ENCODE assay signal across 13 cellular contexts in the genomic region with DNA sequence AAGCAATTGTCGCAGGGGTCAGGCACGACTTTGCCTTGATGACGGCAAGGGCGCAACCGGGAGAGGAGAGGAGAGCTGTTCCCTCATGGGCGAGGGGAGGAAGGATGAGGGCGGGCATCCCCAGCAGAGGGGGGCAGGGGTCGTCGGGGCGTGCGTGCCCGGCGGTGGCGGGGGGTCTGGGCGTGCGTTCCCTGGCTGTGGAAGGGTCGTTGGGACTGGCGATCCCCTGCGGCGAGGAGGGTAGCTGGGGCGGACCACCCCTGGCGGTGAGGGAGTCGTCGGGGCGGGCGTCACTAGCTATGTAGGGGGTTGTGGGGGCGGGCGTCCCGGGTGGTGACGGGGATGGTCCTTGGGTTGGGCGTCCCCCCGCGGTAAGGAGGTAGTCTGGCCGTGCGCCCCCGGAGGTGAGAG. TPM values are rescaled to one million over a fixed set of nuclear protein-coding genes. Genes with fewer than 3 reads are reported as not detected.
DNase-seq lines count a peak whose midpoint lies in the region; ATAC-seq and TF ChIP-seq lines count a peak whose summit lies in the region.
"Had no signal": no experiment of that assay in that cellular context is flagged by ENCODE, and none has a peak within 500 bp of the region (broad histone marks: within the 10 kb centered on the region; RNA-seq: fewer than 3 reads in every experiment).

No MANE protein-coding gene starts in this region.

- peak overlapping the region; percentile 44 for H3K4me3 Mint-ChIP-seq in endodermal cell

- H3K4me1 ChIP-seq in NT2/D1 (ENCODE audit: insufficient read depth, insufficient read length) = peaks cover 50% of the 10 kb centered on the region
- H3K4me1 ChIP-seq in endodermal cell (ENCODE audit: control insufficient read depth, insufficient read depth, low read length) = no peaks in the 10 kb centered on the region
- peaks cover 10 to 31% of the 10 kb centered on the region in 2 donors for H3K4me1 ChIP-seq in gastrocnemius medialis
- peaks cover 23 to 43% of the 10 kb centered on the region in 2 donors for H3K4me1 ChIP-seq in left lung

- H3K27ac ChIP-seq in endodermal cell (ENCODE audit: low read depth, low read length) (no peak overlapping the region), gastrocnemius medialis (no peak overlapping the region), left lung (no peak overlapping the region)
- H3K27ac ChIP-seq: 22Rv1 had no signal

- peaks cover 6% of the 10 kb centered on the region for H3K4me1 Mint-ChIP-seq in endodermal cell

- no peaks in the 10 kb centered on the region for H3K36me3 ChIP-seq in NT2/D1 (ENCODE audit: insufficient read depth, insufficient read length, low read length)
- H3K36me3 ChIP-seq in endodermal cell (ENCODE audit: control insufficient read depth, insufficient read depth, low read length) = no peaks in the 10 kb centered on the region
- no peaks in the 10 kb centered on the region for H3K36me3 ChIP-seq in gastrocnemius medialis
- no peaks in the 10 kb centered on the region for H3K36me3 ChIP-seq in left lung

- H3K27me3 Mint-ChIP-seq in endodermal cell (ENCODE audit: insufficient read depth) = peaks cover 99% of the 10 kb centered on the region

- intact Hi-C loops in gastrocnemius medialis (cut with DNase I; ENCODE audit: low total_unique reads) (no loop called here), left lung (cut with DNase I) (no loop called here)

- H3K9me3 ChIP-seq in NT2/D1 (ENCODE audit: insufficient read depth, low read length) (no peaks in the 10 kb centered on the region), endodermal cell (ENCODE audit: control insufficient read depth, low read length) (no peaks in the 10 kb centered on the region), gastrocnemius medialis (no peaks in the 10 kb centered on the region), left lung (no peaks in the 10 kb centered on the region)

- DNase-seq in DMS53 (lab: John Stamatoyannopoulos, UW) = peak; percentile 37
- no peak for DNase-seq in DMS53 treated with DMSO at 0.1 percent for 48 hours (lab: John Stamatoyannopoulos, UW; ENCODE audit: unreplicated experiment)
- DNase-seq in NT2/D1 (ENCODE audit: low read depth, low spot score) = no peak
- DNase-seq in endodermal cell = no peak
- DNase-seq in gastrocnemius medialis = no peak
- no peak for DNase-seq in left lobe of liver (ENCODE audit: low spot score)
- no peak for DNase-seq in DMS114 treated with DMSO at 0.1 percent for 48 hours (lab: John Stamatoyannopoulos, UW; ENCODE audit: unreplicated experiment)
- no peak for DNase-seq in left lung
- DNase-seq: hippocampal formation, NCI-H1694, occipital lobe had no signal

- H3K27me3 ChIP-seq in NT2/D1 (ENCODE audit: insufficient read depth, insufficient read length) = peaks cover 96% of the 10 kb centered on the region
- peaks cover 100% of the 10 kb centered on the region for H3K27me3 ChIP-seq in endodermal cell (ENCODE audit: control insufficient read depth, insufficient read depth, low read length, poor library complexity, severe bottlenecking)
- peaks cover 71 to 79% (median 75%) of the 10 kb centered on the region in 3 donors for H3K27me3 ChIP-seq in gastrocnemius medialis
- H3K27me3 ChIP-seq in left lung = peaks cover 55 to 100% of the 10 kb centered on the region in 2 donors

- peaks cover 4% of the 10 kb centered on the region for H3K9me3 Mint-ChIP-seq in endodermal cell

- in situ Hi-C loops in gastrocnemius medialis (cut with MboI; ENCODE audit: low sequenced_read_pairs in 4 of 4) = no loop called here

- no peaks in the 10 kb centered on the region for H3K36me3 Mint-ChIP-seq in endodermal cell (ENCODE audit: low read depth)

- H3K4me3 ChIP-seq in NT2/D1 (ENCODE audit: insufficient read length, low read depth) (peak overlapping the region; percentile 31), endodermal cell (ENCODE audit: low read length) (no peak overlapping the region), gastrocnemius medialis (peak overlapping the region; percentile 10 to 39 (median 20)), left lung (peak overlapping the region in 1 of 2 donors; percentile 13)

- no peak for TF ChIP-seq CTCF in endodermal cell (conservative IDR thresholded peaks at IDR 0.05)
- TF ChIP-seq CTCF in gastrocnemius medialis (IDR thresholded peaks at IDR 0.05 in 4 of 5, conservative IDR thresholded peaks at IDR 0.05 in 1 of 5) = no peak
- TF ChIP-seq CTCF in left lung (IDR thresholded peaks at IDR 0.05) = no peak

- WGBS in endodermal cell (ENCODE audit: insufficient coverage in 1 of 2, insufficient read length in 1 of 2), 2 experiments = 0 to 6% methylated on average over 1 to 36 of the region's 36 CpGs

- H3K27ac Mint-ChIP-seq in endodermal cell = no peak overlapping the region

- no peak for ATAC-seq in gastrocnemius medialis
- ATAC-seq in left lobe of liver = no peak
- ATAC-seq in left lung = no peak

- peak overlapping the region; percentile 24 for H3K9ac ChIP-seq in NT2/D1 (ENCODE audit: insufficient read length, low read depth)
- H3K9ac ChIP-seq in endodermal cell (ENCODE audit: extremely low read depth, low read length, poor library complexity, severe bottlenecking) = no peak overlapping the region

- no peak for TF ChIP-seq POLR2A in gastrocnemius medialis (IDR thresholded peaks at IDR 0.05)

RNA-seq across cellular contexts. Expression of gene COMP, which starts 1.7 kb away (rescaled TPM):
- not detected for total RNA-seq in endodermal cell
- 0.96 TPM for polyA plus RNA-seq in endodermal cell (2013, experiment 1 of 2)
- polyA plus RNA-seq in endodermal cell (2013, experiment 2 of 2) = 1.8 TPM
- 10 to 100 TPM in 1 of 4 donors, 1 to 10 TPM in 1, under 1 TPM in 1, not detected in 1; 0.24 to 77.8 (median 1.3) TPM for total RNA-seq in gastrocnemius medialis
- total RNA-seq in left lobe of liver = not detected
- total RNA-seq in left lung = 10 to 100 TPM in 1 of 2 donors, 1 to 10 TPM in 1; 1.9 to 47.7 TPM
- total RNA-seq: cerebellum, occipital lobe had no signal

RNA-seq across cellular contexts. Expression of gene UPF1, which starts 42.3 kb away (rescaled TPM):
- total RNA-seq in endodermal cell = 10 to 100 TPM; 82.1 to 87.3 TPM
- polyA plus RNA-seq in endodermal cell (2013, experiment 1 of 2) = 38.3 TPM
- 37.6 TPM for polyA plus RNA-seq in endodermal cell (2013, experiment 2 of 2)
- total RNA-seq in gastrocnemius medialis = 10 to 100 TPM; 26.0 to 64.9 (median 46.4) TPM
- 43.5 TPM for total RNA-seq in left lobe of liver
- 10 to 100 TPM; 66.9 to 80.9 TPM for total RNA-seq in left lung
